1 cellular context compared by ENCODE assay signal in the genomic region with DNA sequence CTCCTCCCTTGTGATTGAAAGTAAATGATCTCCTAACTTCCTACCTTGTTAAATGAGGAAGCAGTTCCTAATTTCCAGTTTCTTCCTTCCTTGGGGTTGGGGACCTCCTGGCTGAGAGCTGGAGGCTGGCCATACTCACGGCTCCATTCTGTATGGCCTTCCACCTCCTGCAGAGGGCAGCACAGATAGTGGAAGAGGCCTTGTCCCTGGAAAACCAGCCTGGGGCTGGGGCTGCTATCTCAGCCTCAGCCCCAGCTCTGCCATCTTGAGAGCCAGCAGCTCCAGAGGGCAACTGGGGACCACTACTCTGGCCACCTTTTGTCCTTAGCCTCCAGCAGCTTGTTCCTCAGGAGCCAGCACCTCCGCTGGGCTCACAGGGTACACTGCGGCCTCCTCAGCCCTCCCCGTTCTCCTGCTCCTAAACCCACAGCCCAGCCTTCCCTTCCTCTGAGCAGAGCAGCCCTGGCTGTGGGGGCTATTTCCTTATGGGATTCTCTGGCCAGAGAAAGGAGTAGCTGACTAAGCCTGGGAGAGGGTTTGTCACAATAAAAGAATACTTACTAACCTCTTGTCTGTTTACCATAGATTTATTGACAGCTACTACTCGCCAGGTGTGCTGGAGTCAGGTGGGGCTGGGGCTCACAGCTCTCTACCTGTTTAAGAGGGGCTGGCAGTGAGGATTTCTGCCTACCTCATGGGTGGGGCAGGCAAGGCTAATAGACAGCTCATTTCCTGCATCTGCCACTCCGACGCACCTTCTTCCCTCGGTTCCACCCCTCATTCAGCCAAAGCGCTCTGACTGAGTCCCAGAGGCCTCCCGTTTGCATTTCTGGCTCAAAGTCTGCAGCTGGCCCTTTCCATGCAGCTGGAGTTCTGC.
A peak's percentile ranks its signal among the peaks of the same experiment; 100 is the strongest.
TF ChIP-seq lines count a peak whose summit lies in the region.

No MANE protein-coding gene starts in this region.

TF ChIP-seq in neural cell, 6 proteins besides CTCF, POLR2A, EP300 and RAD21:
- TF ChIP-seq EZH2 (IDR thresholded peaks at IDR 0.05; ENCODE audit: borderline replicate concordance, insufficient read depth, low read length, poor library complexity, severe bottlenecking) (no peak), SMC3 (conservative IDR thresholded peaks at IDR 0.05; ENCODE audit: poor library complexity) (peak; percentile 61), MXI1 (conservative IDR thresholded peaks at IDR 0.05; ENCODE audit: poor library complexity, severe bottlenecking) (no peak), TAF1 (IDR thresholded peaks at IDR 0.05; ENCODE audit: low read depth) (no peak), POLR2AphosphoS5 (IDR thresholded peaks at IDR 0.05) (no peak)
- TF ChIP-seq, protein P1, sequence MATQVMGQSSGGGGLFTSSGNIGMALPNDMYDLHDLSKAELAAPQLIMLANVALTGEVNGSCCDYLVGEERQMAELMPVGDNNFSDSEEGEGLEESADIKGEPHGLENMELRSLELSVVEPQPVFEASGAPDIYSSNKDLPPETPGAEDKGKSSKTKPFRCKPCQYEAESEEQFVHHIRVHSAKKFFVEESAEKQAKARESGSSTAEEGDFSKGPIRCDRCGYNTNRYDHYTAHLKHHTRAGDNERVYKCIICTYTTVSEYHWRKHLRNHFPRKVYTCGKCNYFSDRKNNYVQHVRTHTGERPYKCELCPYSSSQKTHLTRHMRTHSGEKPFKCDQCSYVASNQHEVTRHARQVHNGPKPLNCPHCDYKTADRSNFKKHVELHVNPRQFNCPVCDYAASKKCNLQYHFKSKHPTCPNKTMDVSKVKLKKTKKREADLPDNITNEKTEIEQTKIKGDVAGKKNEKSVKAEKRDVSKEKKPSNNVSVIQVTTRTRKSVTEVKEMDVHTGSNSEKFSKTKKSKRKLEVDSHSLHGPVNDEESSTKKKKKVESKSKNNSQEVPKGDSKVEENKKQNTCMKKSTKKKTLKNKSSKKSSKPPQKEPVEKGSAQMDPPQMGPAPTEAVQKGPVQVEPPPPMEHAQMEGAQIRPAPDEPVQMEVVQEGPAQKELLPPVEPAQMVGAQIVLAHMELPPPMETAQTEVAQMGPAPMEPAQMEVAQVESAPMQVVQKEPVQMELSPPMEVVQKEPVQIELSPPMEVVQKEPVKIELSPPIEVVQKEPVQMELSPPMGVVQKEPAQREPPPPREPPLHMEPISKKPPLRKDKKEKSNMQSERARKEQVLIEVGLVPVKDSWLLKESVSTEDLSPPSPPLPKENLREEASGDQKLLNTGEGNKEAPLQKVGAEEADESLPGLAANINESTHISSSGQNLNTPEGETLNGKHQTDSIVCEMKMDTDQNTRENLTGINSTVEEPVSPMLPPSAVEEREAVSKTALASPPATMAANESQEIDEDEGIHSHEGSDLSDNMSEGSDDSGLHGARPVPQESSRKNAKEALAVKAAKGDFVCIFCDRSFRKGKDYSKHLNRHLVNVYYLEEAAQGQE (IDR thresholded peaks at IDR 0.05; ENCODE audit: borderline replicate concordance), result no peak
